ENCODE assay signal across 18 cellular contexts in genomic region chr7:133059263-133059662, GRCh38.
"Had no signal": no experiment of that assay in that cellular context is flagged by ENCODE, and none has a peak within 500 bp of the region (broad histone marks: within the 10 kb centered on the region; RNA-seq: fewer than 3 reads in every experiment).

No MANE protein-coding gene starts in this region.

- H3K9me3 ChIP-seq: ascending aorta, breast epithelium, gastrocnemius medialis, spleen, thyroid gland had no signal

- H3K27ac ChIP-seq: ascending aorta, breast epithelium, coronary artery, gastrocnemius medialis, spleen, thyroid gland had no signal

- H3K4me3 Mint-ChIP-seq: activated CD4-positive, alpha-beta T cell treated with anti-CD3 and anti-CD28 coated beads, Interleukin-2, amount 10 ng/mL, durations not matched to agents 7 days and 5 days; activated naive CD4-positive, alpha-beta T cell treated with anti-CD3 and anti-CD28 coated beads, Interleukin-2, amount 50 U/mL, for 24 hours; nephron had no signal

- ATAC-seq: activated CD4-positive, CD25-positive, alpha-beta regulatory T cell treated with anti-CD3 and anti-CD28 coated beads, Interleukin-2, amount 50 U/mL, for 24 hours; gastrocnemius medialis had no signal

- H3K27me3 ChIP-seq: ascending aorta, breast epithelium, gastrocnemius medialis, spleen, thyroid gland had no signal

- H3K27ac Mint-ChIP-seq: activated CD4-positive, alpha-beta T cell treated with anti-CD3 and anti-CD28 coated beads, Interleukin-2, amount 10 ng/mL, durations not matched to agents 7 days and 5 days; nephron had no signal

- FAIRE-seq: keratinocyte had no signal

- H3K36me3 ChIP-seq: ascending aorta, breast epithelium, gastrocnemius medialis, thyroid gland had no signal

- DNase-seq: activated CD4-positive, alpha-beta T cell treated with anti-CD3 and anti-CD28 coated beads, Interleukin-2, amount 10 ng/mL, durations not matched to agents 7 days and 5 days; activated gamma-delta T cell; gastrocnemius medialis; head of caudate nucleus; midbrain; nucleus accumbens; posterior cingulate gyrus; spleen; stimulated activated CD4-positive, alpha-beta T cell treated with anti-CD3 and anti-CD28 coated beads, Interleukin-4, amount 100 ng/mL, for 4 hours; stimulated activated naive CD4-positive, alpha-beta T cell treated with Interleukin-2 at 50 U/mL for 16 hours; thyroid gland had no signal

- H3K9me3 Mint-ChIP-seq: activated CD4-positive, alpha-beta T cell treated with anti-CD3 and anti-CD28 coated beads, Interleukin-2, amount 10 ng/mL, durations not matched to agents 7 days and 5 days; activated naive CD4-positive, alpha-beta T cell treated with anti-CD3 and anti-CD28 coated beads, Interleukin-2, amount 50 U/mL, for 24 hours; nephron had no signal

- H3K4me1 ChIP-seq: breast epithelium had no signal

- H3K27me3 Mint-ChIP-seq: activated CD4-positive, alpha-beta T cell treated with anti-CD3 and anti-CD28 coated beads, Interleukin-2, amount 10 ng/mL, durations not matched to agents 7 days and 5 days; activated naive CD4-positive, alpha-beta T cell treated with anti-CD3 and anti-CD28 coated beads, Interleukin-2, amount 50 U/mL, for 24 hours had no signal

- H3K4me3 ChIP-seq: ascending aorta, breast epithelium, coronary artery, gastrocnemius medialis, spleen, thyroid gland had no signal
